29 cellular contexts compared by ENCODE assay signal in the genomic region with DNA sequence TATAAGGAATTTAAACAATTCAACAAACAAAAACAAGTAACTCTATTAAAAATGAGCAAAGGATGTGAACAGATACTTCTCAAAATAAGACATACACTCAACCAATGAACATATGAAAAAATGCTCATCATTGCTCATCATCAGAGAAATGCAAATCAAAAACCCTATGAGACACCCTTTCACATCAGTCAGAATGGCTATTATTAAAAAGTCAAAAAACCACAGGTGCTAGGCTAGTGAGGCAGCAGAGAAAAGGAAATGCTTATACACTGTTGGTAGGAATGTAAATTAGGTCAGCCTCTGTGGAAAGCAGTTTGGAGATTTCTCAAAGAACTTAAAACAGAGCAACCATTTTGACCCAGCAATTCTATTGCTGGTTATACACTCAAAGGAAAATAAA. TPM values are rescaled to one million over a fixed set of nuclear protein-coding genes. Genes with fewer than 3 reads are reported as not detected.
DNase-seq lines count a peak whose midpoint lies in the region; ATAC-seq and TF ChIP-seq lines count a peak whose summit lies in the region.
"Had no signal": no experiment of that assay in that cellular context is flagged by ENCODE, and none has a peak within 500 bp of the region (broad histone marks: within the 10 kb centered on the region; RNA-seq: fewer than 3 reads in every experiment).

No MANE protein-coding gene starts in this region.

- CTCF ChIA-PET in A673 (lab: Charles Lee): no interaction called here

- H3K27me3 ChIP-seq in A673 (replicated peaks; ENCODE audit: insufficient read depth, low read depth, low read length, poor library complexity): no peaks in the 10 kb centered on the region
- H3K27me3 ChIP-seq: BE2C, hepatocyte, right lobe of liver had no signal

- no peak overlapping the region for H3K4me3 ChIP-seq in A673 (ENCODE audit: low read depth, low read length, poor library complexity, severe bottlenecking)
- H3K4me3 ChIP-seq: A549, hepatocyte, right lobe of liver had no signal

- no peak overlapping the region for H3K4me3 Mint-ChIP-seq in type B pancreatic cell
- H3K4me3 Mint-ChIP-seq: activated CD4-positive, alpha-beta memory T cell treated with anti-CD3 and anti-CD28 coated beads for 36 hours; activated naive CD8-positive, alpha-beta T cell treated with anti-CD3 and anti-CD28 coated beads, Interleukin-2, amount 50 U/mL, for 24 hours; effector memory CD8-positive, alpha-beta T cell; immature natural killer cell; mesothelial cell of epicardium; nephron had no signal

- POLR2A ChIA-PET in A673 (lab: Charles Lee; ENCODE audit: low non-redundant PET): no interaction called here

- no peaks in the 10 kb centered on the region for H3K4me1 ChIP-seq in A673 (ENCODE audit: insufficient read depth, low read length, poor library complexity, severe bottlenecking)
- H3K4me1 ChIP-seq: A549, BE2C, right lobe of liver had no signal

- H3K27ac Mint-ChIP-seq in type B pancreatic cell: no peak overlapping the region
- H3K27ac Mint-ChIP-seq: activated CD4-positive, alpha-beta memory T cell treated with anti-CD3 and anti-CD28 coated beads for 36 hours; activated naive CD8-positive, alpha-beta T cell treated with anti-CD3 and anti-CD28 coated beads, Interleukin-2, amount 50 U/mL, for 24 hours; effector memory CD8-positive, alpha-beta T cell; immature natural killer cell; mesothelial cell of epicardium; nephron had no signal

- H3K27ac ChIP-seq in A673 (ENCODE audit: low read depth, low read length, poor library complexity, severe bottlenecking): no peak overlapping the region
- H3K27ac ChIP-seq: A549, hepatocyte, right lobe of liver had no signal

- no peaks in the 10 kb centered on the region for H3K9me3 ChIP-seq in A673 (ENCODE audit: low read depth, low read length, poor library complexity, severe bottlenecking)
- H3K9me3 ChIP-seq: A549, BE2C, right lobe of liver had no signal

- no peak for DNase-seq in HT-29 (ENCODE audit: low spot score)
- DNase-seq in type B pancreatic cell (ENCODE audit: extremely low spot score, unreplicated experiment): no peak
- no peak for DNase-seq in NCI-H510A (lab: John Stamatoyannopoulos, UW)
- no peak for DNase-seq in A673 (ENCODE audit: low spot score)
- DNase-seq: activated CD4-positive, alpha-beta memory T cell treated with anti-CD3 and anti-CD28 coated beads for 36 hours; activated effector memory CD4-positive, alpha-beta T cell treated with Interleukin-2 at 50 U/mL for 16 hours; activated naive CD8-positive, alpha-beta T cell treated with anti-CD3 and anti-CD28 coated beads, Interleukin-2, amount 50 U/mL, for 24 hours; BE2C; COR-L47; effector memory CD8-positive, alpha-beta T cell; foreskin melanocyte; HCEC 1CT; immature natural killer cell; left ventricle myocardium superior; NCI-H1092; NCI-H1930; NCI-H2227 treated with DMSO at 0.1 percent for 48 hours; right lobe of liver; Right ventricle myocardium superior; stimulated activated CD4-positive, alpha-beta T cell treated with anti-CD3 and anti-CD28 coated beads, Interleukin-15, amount 100 ng/mL, for 24 hours had no signal

- BruUV-seq in A673 (replicated peaks; lab: Mats Ljungman, UMichigan): no TSS peak

- TF ChIP-seq CTCF in type B pancreatic cell (conservative IDR thresholded peaks at IDR 0.05) (no peak), A673 (conservative IDR thresholded peaks at IDR 0.05; ENCODE audit: low read depth, low read length) (no peak)

- no peaks in the 10 kb centered on the region for H3K9me3 Mint-ChIP-seq in type B pancreatic cell
- H3K9me3 Mint-ChIP-seq: mesothelial cell of epicardium, nephron had no signal

- ATAC-seq in GM18502 (IDR thresholded peaks at IDR 0.05; ENCODE audit: poor library complexity, unreplicated experiment): peak; percentile 74
- ATAC-seq in GM19463 (IDR thresholded peaks at IDR 0.05; ENCODE audit: unreplicated experiment): peak; percentile 65
- ATAC-seq in HG02885 (IDR thresholded peaks at IDR 0.05; ENCODE audit: poor library complexity, unreplicated experiment): peak; percentile 71
- peak; percentile 82 for ATAC-seq in HG03469 (IDR thresholded peaks at IDR 0.05; ENCODE audit: unreplicated experiment)
- ATAC-seq: A549; activated naive CD8-positive, alpha-beta T cell treated with anti-CD3 and anti-CD28 coated beads, Interleukin-2, amount 50 U/mL, for 24 hours; effector memory CD8-positive, alpha-beta T cell; esophagus mucosa; left ventricle myocardium superior; right lobe of liver had no signal

- no peaks in the 10 kb centered on the region for H3K4me1 Mint-ChIP-seq in type B pancreatic cell (ENCODE audit: unreplicated experiment)
- H3K4me1 Mint-ChIP-seq: activated naive CD8-positive, alpha-beta T cell treated with anti-CD3 and anti-CD28 coated beads, Interleukin-2, amount 50 U/mL, for 24 hours; immature natural killer cell; mesothelial cell of epicardium; nephron had no signal

- intact Hi-C loops in A673 (cut with micrococcal nuclease; ENCODE audit: unreplicated experiment): no loop called here

- no peaks in the 10 kb centered on the region for H3K36me3 ChIP-seq in A673 (ENCODE audit: insufficient read depth, low read length, poor library complexity, severe bottlenecking)
- H3K36me3 ChIP-seq: BE2C, right lobe of liver had no signal

- H3K36me3 Mint-ChIP-seq in type B pancreatic cell: no peaks in the 10 kb centered on the region
- H3K36me3 Mint-ChIP-seq: activated CD4-positive, alpha-beta memory T cell treated with anti-CD3 and anti-CD28 coated beads for 36 hours; immature natural killer cell; mesothelial cell of epicardium had no signal

- H3K27me3 Mint-ChIP-seq in type B pancreatic cell: peaks cover 2% of the 10 kb centered on the region
- H3K27me3 Mint-ChIP-seq: activated CD4-positive, alpha-beta memory T cell treated with anti-CD3 and anti-CD28 coated beads for 36 hours; activated naive CD8-positive, alpha-beta T cell treated with anti-CD3 and anti-CD28 coated beads, Interleukin-2, amount 50 U/mL, for 24 hours; effector memory CD8-positive, alpha-beta T cell had no signal

RNA-seq across cellular contexts. Expression of a gene that starts 52.0 kb away (rescaled TPM):
- 0.38 and 0.97 TPM in 2 replicates for total RNA-seq in HT-29 (2014; rRNA removed; shearing (Covaris generic))
- total RNA-seq in type B pancreatic cell (ENCODE audit: low replicate concordance) (5.6 and 24.9 TPM in 2 replicates), A673 (2021) (8.9 and 18.0 TPM in 2 replicates)
- total RNA-seq: activated CD4-positive, alpha-beta memory T cell treated with anti-CD3 and anti-CD28 coated beads for 36 hours had no signal
